Comparison of ENCODE assay signal across 17 cellular contexts in the genomic region with DNA sequence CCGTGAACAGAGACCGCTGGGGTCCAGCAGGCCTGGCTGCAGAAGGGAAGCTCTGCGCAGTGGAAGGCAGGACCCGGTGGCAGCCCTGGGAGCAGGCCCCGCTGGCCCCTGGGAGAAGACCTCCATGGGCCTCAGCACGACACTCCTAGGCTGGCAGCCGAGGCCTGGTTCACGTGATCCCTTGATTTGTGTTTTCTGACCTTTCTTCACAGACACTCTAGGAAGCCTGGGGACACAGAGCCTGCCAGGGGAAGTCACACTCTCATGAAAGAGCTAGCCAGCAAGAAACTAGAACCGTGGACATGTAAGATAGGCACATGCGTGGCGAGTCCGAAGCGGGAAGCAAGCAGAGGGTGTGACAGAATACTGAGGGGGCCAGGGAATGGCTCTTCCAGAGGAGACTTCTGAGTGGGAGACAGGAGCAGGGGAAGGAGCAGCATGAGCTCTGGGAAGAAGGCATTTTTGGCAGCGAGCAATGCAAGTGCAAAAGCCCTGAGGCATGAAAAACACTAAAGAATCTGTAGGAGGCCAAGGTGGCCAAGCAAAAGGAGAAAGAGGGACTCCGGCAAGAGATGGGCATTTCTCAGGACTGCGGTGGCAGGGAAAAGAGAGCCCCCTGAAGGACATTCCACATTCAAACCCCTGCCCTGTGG. TPM values are rescaled to one million over a fixed set of nuclear protein-coding genes. Genes with fewer than 3 reads are reported as not detected.
A peak's percentile ranks its signal among the peaks of the same experiment; 100 is the strongest.
DNase-seq lines count a peak whose midpoint lies in the region; ATAC-seq and TF ChIP-seq lines count a peak whose summit lies in the region.
"Had no signal": no experiment of that assay in that cellular context is flagged by ENCODE, and none has a peak within 500 bp of the region (broad histone marks: within the 10 kb centered on the region; RNA-seq: fewer than 3 reads in every experiment).

No MANE protein-coding gene starts in this region.

- H2AFZ ChIP-seq in SK-N-SH (ENCODE audit: low read depth), result no peak overlapping the region

- H4K20me1 ChIP-seq in SK-N-SH (ENCODE audit: insufficient read depth), result peaks cover 33% of the 10 kb centered on the region

- H3K36me3 ChIP-seq in SK-N-SH (replicated peaks in 1 of 2; ENCODE audit: control insufficient read depth in 1 of 2, insufficient read depth in 2 of 2, low read length in 1 of 2) (peaks cover 0 to 12% of the 10 kb centered on the region in 2 experiments), heart left ventricle (peaks cover 0 to 25% (median 0%) of the 10 kb centered on the region in 9 donors), upper lobe of right lung (peaks cover 6% of the 10 kb centered on the region)

- intact Hi-C loops in heart left ventricle (cut with DNase I) (no loop called here), upper lobe of right lung (cut with DNase I) (no loop called here)

- H3K4me2 ChIP-seq in SK-N-SH, result peak overlapping the region; percentile 91; the same call in 1 of the 2 replicates

- peak overlapping the region; percentile 93 for H3K27ac Mint-ChIP-seq in osteocyte (ENCODE audit: unreplicated experiment)
- H3K27ac Mint-ChIP-seq: memory B cell had no signal

- POLR2A ChIA-PET in SK-N-SH (lab: Yijun Ruan, JAX), result interaction anchor here (1.2 to 4.7 kb wide), 5 partner anchors 10 to 28 kb away, joined by 3 to 30 read pairs (median 5); no protein-coding TSS in a partner anchor

- H3F3A ChIP-seq in SK-N-SH (replicated peaks; ENCODE audit: insufficient read depth), result peaks cover 36% of the 10 kb centered on the region

- TF ChIP-seq POLR2A in heart left ventricle (IDR thresholded peaks at IDR 0.05) (no peak), GM18505 (IDR thresholded peaks at IDR 0.05; ENCODE audit: borderline replicate concordance, extremely low read depth, insufficient read depth, insufficient read length) (no peak)

- no peaks in the 10 kb centered on the region for H3K9me2 ChIP-seq in SK-N-SH

- peak overlapping the region; percentile 91 for H3K4me3 Mint-ChIP-seq in osteocyte (ENCODE audit: unreplicated experiment)
- H3K4me3 Mint-ChIP-seq: memory B cell had no signal

- peaks cover 11% of the 10 kb centered on the region for H3K36me3 Mint-ChIP-seq in osteocyte (ENCODE audit: unreplicated experiment)
- H3K36me3 Mint-ChIP-seq: memory B cell had no signal

- no peaks in the 10 kb centered on the region for H3K27me3 Mint-ChIP-seq in osteocyte (ENCODE audit: unreplicated experiment)

- H3K9me3 Mint-ChIP-seq in osteocyte (ENCODE audit: unreplicated experiment), result no peaks in the 10 kb centered on the region
- H3K9me3 Mint-ChIP-seq: memory B cell had no signal

- TF ChIP-seq EP300 in SK-N-SH (IDR thresholded peaks at IDR 0.05; ENCODE audit: borderline replicate concordance in 1 of 2, low read depth in 1 of 2, low read length in 1 of 2), result no peak

- H3K4me3 ChIP-seq in SK-N-SH (ENCODE audit: low read depth in 2 of 2, low read length in 1 of 2) (no peak overlapping the region), heart left ventricle (peak overlapping the region in 5 of 12 donors; percentile 3 to 41 (median 12)), upper lobe of right lung (peak overlapping the region; percentile 19)

- H3K79me2 ChIP-seq in SK-N-SH (ENCODE audit: insufficient read depth), result peaks cover 42% of the 10 kb centered on the region

- no peak for TF ChIP-seq RAD21 in SK-N-SH (IDR thresholded peaks at IDR 0.05; ENCODE audit: low read length)

- H3K27ac ChIP-seq in SK-N-SH (ENCODE audit: low read depth in 2 of 2, low read length in 1 of 2) (peak overlapping the region; percentile 81 to 90), heart left ventricle (peak overlapping the region in 11 of 12 donors; percentile 49 to 97 (median 73)), upper lobe of right lung (peak overlapping the region; percentile 72)
- H3K27ac ChIP-seq: 22Rv1 had no signal

- ATAC-seq in SK-N-SH treated with all-trans-retinoic acid at 6 μM for 48 hours, result no peak
- ATAC-seq in heart left ventricle, result peak in 2 of 4 donors; percentile 2 to 11
- no peak for ATAC-seq in upper lobe of right lung
- no peak for ATAC-seq in GM19463 (IDR thresholded peaks at IDR 0.05; ENCODE audit: unreplicated experiment)
- no peak for ATAC-seq in GM18505 (IDR thresholded peaks at IDR 0.05; ENCODE audit: unreplicated experiment)
- ATAC-seq in GM21576 (IDR thresholded peaks at IDR 0.05; ENCODE audit: unreplicated experiment), result no peak

- 95% methylated on average over 14 of the region's 16 CpGs for whole genome bisulfite sequencing in SK-N-SH (ENCODE audit: low lambda C conversion rate)
- WGBS in heart left ventricle, 4 donors, result 66 to 81% (median 77%) methylated on average over 13 to 16 of the region's 16 CpGs

- H3K4me1 Mint-ChIP-seq in osteocyte (ENCODE audit: unreplicated experiment), result peaks cover 72% of the 10 kb centered on the region
- H3K4me1 Mint-ChIP-seq: memory B cell had no signal

- DNase-seq in SK-N-SH (no peak), heart left ventricle (no peak), osteocyte (ENCODE audit: extremely low spot score, unreplicated experiment) (no peak), upper lobe of right lung (no peak)
- DNase-seq: activated gamma-delta T cell treated with Interleukin-2 at 50 U/mL for 16 hours, cortex of kidney, NCI-H1092 treated with DMSO at 0.1 percent for 48 hours, NCI-H526, small intestine, SW 1271 had no signal

- H3K9ac ChIP-seq in SK-N-SH, result peak overlapping the region; percentile 15; the same call in 1 of the 2 replicates

- CTCF ChIA-PET in SK-N-SH (lab: Yijun Ruan, JAX), result interaction anchor here (0.5 to 52.5 kb wide), 7 partner anchors 17 to 109 kb away, joined by 3 to 1751 read pairs (median 4); partner anchors contain the start of genes IL17B and PCYOX1L

- peaks cover 44 to 56% of the 10 kb centered on the region in 2 experiments for H3K4me1 ChIP-seq in SK-N-SH (ENCODE audit: control insufficient read depth in 1 of 2, insufficient read depth in 2 of 2, low read depth in 1 of 2, low read length in 1 of 2)
- peaks cover 0 to 28% (median 7%) of the 10 kb centered on the region in 12 donors for H3K4me1 ChIP-seq in heart left ventricle
- H3K4me1 ChIP-seq in upper lobe of right lung, result peaks cover 4% of the 10 kb centered on the region

- H3K9me3 ChIP-seq in SK-N-SH, result no peaks in the 10 kb centered on the region
- no peaks in the 10 kb centered on the region for H3K9me3 ChIP-seq in heart left ventricle
- no peaks in the 10 kb centered on the region for H3K9me3 ChIP-seq in upper lobe of right lung

- no peak for TF ChIP-seq CTCF in SK-N-SH (IDR thresholded peaks at IDR 0.05)
- TF ChIP-seq CTCF in heart left ventricle (IDR thresholded peaks at IDR 0.05), result no peak
- no peak for TF ChIP-seq CTCF in osteocyte (IDR thresholded peaks at IDR 0.05)
- no peak for TF ChIP-seq CTCF in upper lobe of right lung (IDR thresholded peaks at IDR 0.05)

- H3K27me3 ChIP-seq in SK-N-SH (ENCODE audit: insufficient read depth) (no peaks in the 10 kb centered on the region), heart left ventricle (no peaks in the 10 kb centered on the region), upper lobe of right lung (no peaks in the 10 kb centered on the region)

TF ChIP-seq in SK-N-SH, 30 proteins besides CTCF, POLR2A, EP300 and RAD21 (continues in another document):
- TF ChIP-seq, protein P1, sequence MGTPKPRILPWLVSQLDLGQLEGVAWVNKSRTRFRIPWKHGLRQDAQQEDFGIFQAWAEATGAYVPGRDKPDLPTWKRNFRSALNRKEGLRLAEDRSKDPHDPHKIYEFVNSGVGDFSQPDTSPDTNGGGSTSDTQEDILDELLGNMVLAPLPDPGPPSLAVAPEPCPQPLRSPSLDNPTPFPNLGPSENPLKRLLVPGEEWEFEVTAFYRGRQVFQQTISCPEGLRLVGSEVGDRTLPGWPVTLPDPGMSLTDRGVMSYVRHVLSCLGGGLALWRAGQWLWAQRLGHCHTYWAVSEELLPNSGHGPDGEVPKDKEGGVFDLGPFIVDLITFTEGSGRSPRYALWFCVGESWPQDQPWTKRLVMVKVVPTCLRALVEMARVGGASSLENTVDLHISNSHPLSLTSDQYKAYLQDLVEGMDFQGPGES (IDR thresholded peaks at IDR 0.05; ENCODE audit: low read depth, low read length), result no peak
- no peak for TF ChIP-seq CHD2 (IDR thresholded peaks at IDR 0.05; ENCODE audit: low read length, partially characterized antibody)

TF ChIP-seq in SK-N-SH treated with all-trans-retinoic acid at 6 μM for 48 hours, 23 proteins besides CTCF, POLR2A, EP300 and RAD21 (continues in another document):
- TF ChIP-seq SNAI2 (CRISPR knock-in tag; IDR thresholded peaks at IDR 0.05), result no peak
- TF ChIP-seq TCF4 (CRISPR knock-in tag; IDR thresholded peaks at IDR 0.05; ENCODE audit: borderline replicate concordance), result no peak
- TF ChIP-seq, protein P2, sequence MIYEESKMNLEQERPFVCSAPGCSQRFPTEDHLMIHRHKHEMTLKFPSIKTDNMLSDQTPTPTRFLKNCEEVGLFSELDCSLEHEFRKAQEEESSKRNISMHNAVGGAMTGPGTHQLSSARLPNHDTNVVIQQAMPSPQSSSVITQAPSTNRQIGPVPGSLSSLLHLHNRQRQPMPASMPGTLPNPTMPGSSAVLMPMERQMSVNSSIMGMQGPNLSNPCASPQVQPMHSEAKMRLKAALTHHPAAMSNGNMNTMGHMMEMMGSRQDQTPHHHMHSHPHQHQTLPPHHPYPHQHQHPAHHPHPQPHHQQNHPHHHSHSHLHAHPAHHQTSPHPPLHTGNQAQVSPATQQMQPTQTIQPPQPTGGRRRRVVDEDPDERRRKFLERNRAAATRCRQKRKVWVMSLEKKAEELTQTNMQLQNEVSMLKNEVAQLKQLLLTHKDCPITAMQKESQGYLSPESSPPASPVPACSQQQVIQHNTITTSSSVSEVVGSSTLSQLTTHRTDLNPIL (CRISPR knock-in tag; IDR thresholded peaks at IDR 0.05; ENCODE audit: low read depth), result no peak
- TF ChIP-seq RARB (CRISPR knock-in tag; IDR thresholded peaks at IDR 0.05), result no peak

RNA-seq across cellular contexts. Expression of gene IL17B, which starts 26.6 kb away (rescaled TPM):
- polyA plus RNA-seq in SK-N-SH (2012; rRNA removed), result 0.16 TPM in 1 of 2 replicates, not detected in the other
- polyA plus RNA-seq in SK-N-SH (2012; cell fraction: cytosol; rRNA removed), result 0.09 TPM in 1 of 2 replicates, not detected in the other
- 0.29 TPM in 1 of 2 replicates, not detected in the other for polyA plus RNA-seq in SK-N-SH (2012; cell fraction: nucleus; rRNA removed)
- total RNA-seq in heart left ventricle, result under 1 TPM in 2 of 9 donors, not detected in 7; 0.35 to 0.42 TPM
- polyA plus RNA-seq in heart left ventricle, result under 1 TPM in 1 of 2 donors, not detected in 1; 0.33 TPM
- not detected in 2 replicates for total RNA-seq in osteocyte
- total RNA-seq in upper lobe of right lung, result not detected
- total RNA-seq: HT-29 had no signal

RNA-seq across cellular contexts. Expression of gene PCYOX1L, which starts 47.8 kb away (rescaled TPM):
- polyA plus RNA-seq in SK-N-SH (2012; rRNA removed), result 17.4 and 17.5 TPM in 2 replicates
- polyA plus RNA-seq in SK-N-SH (2012; cell fraction: cytosol; rRNA removed), result 11.3 and 13.9 TPM in 2 replicates
- polyA plus RNA-seq in SK-N-SH (2012; cell fraction: nucleus; rRNA removed), result 22.3 and 27.6 TPM in 2 replicates
- total RNA-seq in heart left ventricle, result 1 to 10 TPM; 2.3 to 6.8 (median 3.7) TPM
- polyA plus RNA-seq in heart left ventricle, result 1 to 10 TPM; 2.3 to 6.5 TPM
- total RNA-seq in osteocyte, result 7.7 TPM in 2 replicates
- total RNA-seq in upper lobe of right lung, result 6.6 TPM
